In genomic region chr12:52033506-52034258, GRCh38 we compare ENCODE assay signal across 8 cellular contexts. TPM values are rescaled to one million over a fixed set of nuclear protein-coding genes. Genes with fewer than 3 reads are reported as not detected.
DNase-seq lines count a peak whose midpoint lies in the region; ATAC-seq and TF ChIP-seq lines count a peak whose summit lies in the region.

No MANE protein-coding gene starts in this region.

- H3K9ac ChIP-seq in mammary epithelial cell (ENCODE audit: insufficient read depth, low read length) = peak overlapping the region; percentile 40

- H3K4me2 ChIP-seq in mammary epithelial cell (ENCODE audit: insufficient read depth, low read depth, low read length) = peak overlapping the region; percentile 71

- no peaks in the 10 kb centered on the region for H3K27me3 Mint-ChIP-seq in activated T-cell treated with anti-CD3 and anti-CD28 coated beads, Interleukin-2, amount 50 U/mL, for 4 hours (ENCODE audit: low read depth)

- H3K36me3 ChIP-seq in mammary epithelial cell (ENCODE audit: insufficient read depth, low read length) = no peaks in the 10 kb centered on the region
- H3K36me3 ChIP-seq in upper lobe of right lung = no peaks in the 10 kb centered on the region

- H3K36me3 Mint-ChIP-seq in activated T-cell treated with anti-CD3 and anti-CD28 coated beads, Interleukin-2, amount 50 U/mL, for 4 hours (ENCODE audit: insufficient read depth) = peaks cover 3% of the 10 kb centered on the region

- ATAC-seq in activated T-cell treated with anti-CD3 and anti-CD28 coated beads, Interleukin-2, amount 50 U/mL, for 4 hours = no peak
- ATAC-seq in upper lobe of right lung (no peak), HG02759 (IDR thresholded peaks at IDR 0.05; ENCODE audit: unreplicated experiment) (no peak), GM21786 (IDR thresholded peaks at IDR 0.05; ENCODE audit: unreplicated experiment) (no peak)

- peaks cover 22% of the 10 kb centered on the region for H3K4me1 ChIP-seq in mammary epithelial cell (ENCODE audit: insufficient read depth, low read length)
- H3K4me1 ChIP-seq in mononuclear cell (ENCODE audit: insufficient read depth, low read length) = peaks cover 35% of the 10 kb centered on the region
- H3K4me1 ChIP-seq in upper lobe of right lung = peaks cover 27% of the 10 kb centered on the region

- no peaks in the 10 kb centered on the region for H3K79me2 ChIP-seq in mammary epithelial cell (ENCODE audit: insufficient read depth, low read length)

- H3K4me3 ChIP-seq in mammary epithelial cell (replicated peaks in 1 of 3; ENCODE audit: insufficient read depth in 1 of 3, low read depth in 2 of 3, low read length in 3 of 3) (peak overlapping the region in 2 of 3 experiments; percentile 9 to 35), mononuclear cell (ENCODE audit: low read length) (peak overlapping the region; percentile 38), upper lobe of right lung (peak overlapping the region; percentile 45)

- H4K20me1 ChIP-seq in mammary epithelial cell (ENCODE audit: insufficient read depth, low read length) = no peaks in the 10 kb centered on the region

- 88% methylated on average over 11 of the region's 12 CpGs for WGBS in mammary epithelial cell (ENCODE audit: low coverage, missing lambda C conversion rate)

- TSS peak; percentile 96 for BruUV-seq in mammary epithelial cell (replicated peaks; lab: Mats Ljungman, UMichigan)

- no peak for DNase-seq in activated T-cell treated with anti-CD3 and anti-CD28 coated beads, Interleukin-2, amount 50 U/mL, for 4 hours
- DNase-seq in activated T-cell treated with anti-CD3 and anti-CD28 coated beads for 4 hours (no peak), mammary epithelial cell (no peak), upper lobe of right lung (no peak), NCI-H748 treated with DMSO at 0.1 percent for 48 hours (lab: John Stamatoyannopoulos, UW) (no peak)

- intact Hi-C loops in mammary epithelial cell (cut with micrococcal nuclease) = no loop called here
- intact Hi-C loops in upper lobe of right lung (cut with DNase I) = no loop called here

- H3K4me3 Mint-ChIP-seq in activated T-cell treated with anti-CD3 and anti-CD28 coated beads, Interleukin-2, amount 50 U/mL, for 4 hours = peak overlapping the region; percentile 77

- no peaks in the 10 kb centered on the region for H3K9me3 Mint-ChIP-seq in activated T-cell treated with anti-CD3 and anti-CD28 coated beads, Interleukin-2, amount 50 U/mL, for 4 hours

- no peaks in the 10 kb centered on the region for H3K27me3 ChIP-seq in mammary epithelial cell (ENCODE audit: insufficient read depth, low read length)
- H3K27me3 ChIP-seq in mononuclear cell (ENCODE audit: insufficient read depth, low read length) = peaks cover 23% of the 10 kb centered on the region
- H3K27me3 ChIP-seq in upper lobe of right lung = no peaks in the 10 kb centered on the region

- H3K4me1 Mint-ChIP-seq in activated T-cell treated with anti-CD3 and anti-CD28 coated beads, Interleukin-2, amount 50 U/mL, for 4 hours (ENCODE audit: low read depth) = peaks cover 44% of the 10 kb centered on the region

- TF ChIP-seq CTCF in mammary epithelial cell (conservative IDR thresholded peaks at IDR 0.05 in 1 of 2, IDR thresholded peaks at IDR 0.05 in 1 of 2; ENCODE audit: extremely low read depth in 1 of 2, insufficient read depth in 1 of 2, low read depth in 1 of 2, low read length in 2 of 2) (no peak), upper lobe of right lung (IDR thresholded peaks at IDR 0.05) (no peak)

- CTCF ChIA-PET in mammary epithelial cell (lab: Charles Lee; ENCODE audit: low non-redundant PET) = no interaction called here

- in situ Hi-C loops in mammary epithelial cell (cut with MboI; ENCODE audit: low sequenced_read_pairs in 2 of 2) = no loop called here

- H3K9me3 ChIP-seq in mammary epithelial cell (replicated peaks; ENCODE audit: insufficient read depth, low read length) (no peaks in the 10 kb centered on the region), mononuclear cell (ENCODE audit: low read depth, low read length) (no peaks in the 10 kb centered on the region), upper lobe of right lung (no peaks in the 10 kb centered on the region)

- peak overlapping the region; percentile 78 for H2AFZ ChIP-seq in mammary epithelial cell (ENCODE audit: low read depth, low read length)

- H3K27ac ChIP-seq in mammary epithelial cell (ENCODE audit: insufficient read depth, low read depth, low read length) (peak overlapping the region; percentile 64), upper lobe of right lung (peak overlapping the region; percentile 93)

- dilution Hi-C loops in mammary epithelial cell (cut with HindIII; ENCODE audit: low sequenced_read_pairs) = loop anchor here (5.0 kb wide), 2 partner anchors 59 to 189 kb away; no protein-coding TSS in a partner anchor

RNA-seq across cellular contexts. Expression of gene NR4A1, which starts 17.6 kb away (rescaled TPM):
- total RNA-seq in activated T-cell treated with anti-CD3 and anti-CD28 coated beads, Interleukin-2, amount 50 U/mL, for 4 hours = 10 to 100 TPM; 26.0 to 34.5 (median 31.3) TPM
- total RNA-seq in mammary epithelial cell (1 to 10 TPM in 1 of 2 donors, under 1 TPM in 1; 0.17 to 2.4 TPM), mononuclear cell (126 TPM), upper lobe of right lung (67.0 TPM)
- polyA plus RNA-seq in mammary epithelial cell = 0.44 TPM
- polyA minus RNA-seq in mammary epithelial cell = 1.4 TPM

RNA-seq across cellular contexts. Expression of gene TAMALIN, which starts 26.9 kb away (rescaled TPM):
- total RNA-seq in activated T-cell treated with anti-CD3 and anti-CD28 coated beads, Interleukin-2, amount 50 U/mL, for 4 hours = 10 to 100 TPM; 13.5 to 16.5 (median 15.3) TPM
- total RNA-seq in mammary epithelial cell (under 1 TPM in 1 of 2 donors, not detected in 1; 0.50 TPM), mononuclear cell (122 TPM), upper lobe of right lung (199 TPM)
- 0.10 TPM for polyA plus RNA-seq in mammary epithelial cell
- polyA minus RNA-seq in mammary epithelial cell = not detected

RNA-seq across cellular contexts. Expression of gene ATG101, which starts 36.1 kb away (rescaled TPM):
- total RNA-seq in activated T-cell treated with anti-CD3 and anti-CD28 coated beads, Interleukin-2, amount 50 U/mL, for 4 hours = 10 to 100 TPM; 59.6 to 69.7 (median 62.0) TPM
- total RNA-seq in mammary epithelial cell (10 to 100 TPM; 44.8 to 59.4 TPM), mononuclear cell (11.9 TPM), upper lobe of right lung (37.3 TPM)
- polyA plus RNA-seq in mammary epithelial cell = 90.8 TPM
- 36.4 TPM for polyA minus RNA-seq in mammary epithelial cell

RNA-seq across cellular contexts. Expression of gene SMIM41, which starts 45.8 kb away (rescaled TPM):
- not detected for total RNA-seq in activated T-cell treated with anti-CD3 and anti-CD28 coated beads, Interleukin-2, amount 50 U/mL, for 4 hours
- total RNA-seq in mammary epithelial cell (under 1 TPM in 1 of 2 donors, not detected in 1; 0.17 TPM), mononuclear cell (0.42 TPM), upper lobe of right lung (6.1 TPM)
- polyA plus RNA-seq in mammary epithelial cell = not detected
- not detected for polyA minus RNA-seq in mammary epithelial cell

Comparison
In these comparisons a context has a peak if more than half of its experiments do, and no peak if none do; other contexts are left out.
1. RNA of gene NR4A1, which starts 17.6 kb away (total RNA-seq): 126 TPM in mononuclear cell (single experiment), 67.0 TPM in upper lobe of right lung (single experiment) and 26.0 to 34.5 TPM in activated T-cell treated with anti-CD3 and anti-CD28 coated beads, Interleukin-2, amount 50 U/mL, for 4 hours; 0.17 to 2.4 TPM in mammary epithelial cell; every median in the first group is over 4 times any median in the second.
2. RNA of gene TAMALIN, which starts 26.9 kb away (total RNA-seq): 199 TPM in upper lobe of right lung (single experiment), 122 TPM in mononuclear cell (single experiment) and 13.5 to 16.5 TPM in activated T-cell treated with anti-CD3 and anti-CD28 coated beads, Interleukin-2, amount 50 U/mL, for 4 hours; 0.50 TPM in mammary epithelial cell; every median in the first group is over 4 times any median in the second.
3. Peak in every context shown above with its lines, with median percentiles within 50 percentile points of each other: H3K4me3 ChIP-seq.